17 cellular contexts compared by ENCODE assay signal in the genomic region with DNA sequence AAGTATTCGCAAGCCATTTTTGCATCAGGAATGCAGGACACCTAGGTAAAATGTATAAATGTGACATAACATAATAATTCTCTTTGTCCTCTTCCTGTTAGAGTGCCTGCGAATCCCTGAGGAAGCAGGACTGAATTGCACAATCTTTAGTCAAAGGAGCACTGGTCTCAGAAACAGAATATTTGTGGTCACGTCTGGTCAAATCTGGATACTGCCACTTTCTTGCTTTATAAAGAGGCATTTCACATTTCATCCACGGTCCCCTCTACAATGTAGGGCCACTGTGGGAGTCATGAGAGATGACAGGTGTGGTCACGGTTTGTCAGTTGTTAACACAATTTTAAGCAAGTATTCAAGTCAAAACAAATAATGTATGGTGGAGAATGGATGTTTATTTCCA.
DNase-seq lines count a peak whose midpoint lies in the region; ATAC-seq, FAIRE-seq and TF ChIP-seq lines count a peak whose summit lies in the region.
"Had no signal": no experiment of that assay in that cellular context is flagged by ENCODE, and none has a peak within 500 bp of the region (broad histone marks: within the 10 kb centered on the region; RNA-seq: fewer than 3 reads in every experiment).

No MANE protein-coding gene starts in this region.

- no peaks in the 10 kb centered on the region for H3K9me3 ChIP-seq in H1 (ENCODE audit: insufficient read depth in 2 of 2, low read depth in 1 of 2, low read length in 1 of 2)
- H3K9me3 ChIP-seq: BLaER1 treated with 17β-estradiol and CSF1 and Interleukin-3, amounts not matched to agents 10 nM and 100 nM; HAP-1 had no signal

- H2AFZ ChIP-seq in H1 (ENCODE audit: low read length), result no peak overlapping the region

- 90% methylated on average over 5 of the region's 5 CpGs; no CpG with 5 or more reads in 1 of the 2 experiments for WGBS in H1 (ENCODE audit: extremely low coverage in 1 of 2, insufficient coverage in 1 of 2, insufficient read length in 1 of 2, insufficient replicate concordance in 2 of 2, low coverage in 1 of 2, low lambda C conversion rate in 2 of 2, missing lambda C conversion rate in 1 of 2), 2 experiments

- H3K18ac ChIP-seq in H1 (ENCODE audit: extremely low read depth, low read length), result no peak overlapping the region

- H3K79me2 ChIP-seq in H1 (ENCODE audit: control insufficient read depth in 1 of 2, insufficient read depth in 2 of 2, low read length in 2 of 2), result no peaks in the 10 kb centered on the region

- no peaks in the 10 kb centered on the region for H3K27me3 ChIP-seq in H1 (replicated peaks in 1 of 4; ENCODE audit: control insufficient read depth in 3 of 4, extremely low read depth in 1 of 4, insufficient read depth in 3 of 4, low read length in 3 of 4)
- H3K27me3 ChIP-seq: BLaER1 treated with 17β-estradiol and CSF1 and Interleukin-3, amounts not matched to agents 10 nM and 100 nM had no signal

- H3K36me3 ChIP-seq in H1 (ENCODE audit: control insufficient read depth in 2 of 4, insufficient read depth in 4 of 4, low read length in 3 of 4), result no peaks in the 10 kb centered on the region
- H3K36me3 ChIP-seq: BLaER1 treated with 17β-estradiol and CSF1 and Interleukin-3, amounts not matched to agents 10 nM and 100 nM; HAP-1 had no signal

- POLR2A ChIA-PET in activated CD4-positive, alpha-beta T cell treated with anti-CD3 and anti-CD28 coated beads, Interleukin-2, amount 10 ng/mL, durations not matched to agents 7 days and 5 days (lab: Charles Lee), result no interaction called here
- POLR2A ChIA-PET in H1 (lab: Charles Lee; ENCODE audit: partially characterized antibody), result no interaction called here

- H3K14ac ChIP-seq in H1 (ENCODE audit: insufficient read length), result no peak overlapping the region

- no peak overlapping the region for H2BK20ac ChIP-seq in H1 (ENCODE audit: low read length)

- H3K23ac ChIP-seq in H1 (ENCODE audit: insufficient read length), result no peak overlapping the region

- no peak overlapping the region for H4K91ac ChIP-seq in H1 (replicated peaks; ENCODE audit: insufficient read length, low read length)

- CTCF ChIA-PET in activated CD4-positive, alpha-beta T cell treated with anti-CD3 and anti-CD28 coated beads, Interleukin-2, amount 10 ng/mL, durations not matched to agents 7 days and 5 days (lab: Charles Lee), result no interaction called here
- CTCF ChIA-PET in H1 (lab: Charles Lee; ENCODE audit: partially characterized antibody), result no interaction called here

- H4K8ac ChIP-seq in H1 (ENCODE audit: extremely low read depth, insufficient read depth, low read length), result no peak overlapping the region

- intact Hi-C loops in left cardiac atrium (cut with DNase I), result no loop called here

- peak overlapping the region; percentile 13 for H3K27ac Mint-ChIP-seq in activated CD4-positive, alpha-beta T cell treated with anti-CD3 and anti-CD28 coated beads, Interleukin-2, amount 10 ng/mL, durations not matched to agents 7 days and 5 days
- H3K27ac Mint-ChIP-seq: B cell; CD8-positive, alpha-beta T cell had no signal

- FAIRE-seq in H1 (lab: Jason Lieb, UNC) (no peak), urothelium cell line (lab: Jason Lieb, UNC) (no peak)

- H2BK5ac ChIP-seq in H1 (ENCODE audit: low read depth, low read length), result no peak overlapping the region

- peaks cover 2% of the 10 kb centered on the region for H3K4me1 Mint-ChIP-seq in activated CD4-positive, alpha-beta T cell treated with anti-CD3 and anti-CD28 coated beads, Interleukin-2, amount 10 ng/mL, durations not matched to agents 7 days and 5 days
- H3K4me1 Mint-ChIP-seq: B cell had no signal

- no peak for TF ChIP-seq CTCF in H1 (IDR thresholded peaks at IDR 0.05; ENCODE audit: control extremely low read depth in 1 of 3, insufficient read depth in 1 of 3, low read depth in 1 of 3, low read length in 3 of 3)

- TF ChIP-seq RAD21 in H1 (IDR thresholded peaks at IDR 0.05 in 1 of 2, conservative IDR thresholded peaks at IDR 0.05 in 1 of 2; ENCODE audit: low read depth in 2 of 2, low read length in 2 of 2), result no peak

- no peaks in the 10 kb centered on the region for H3K9me3 Mint-ChIP-seq in activated CD4-positive, alpha-beta T cell treated with anti-CD3 and anti-CD28 coated beads, Interleukin-2, amount 10 ng/mL, durations not matched to agents 7 days and 5 days

- no peaks in the 10 kb centered on the region for H4K20me1 ChIP-seq in H1 (replicated peaks in 1 of 2; ENCODE audit: control insufficient read depth in 1 of 2, insufficient read depth in 2 of 2, low read length in 2 of 2)
- H4K20me1 ChIP-seq: BLaER1 treated with 17β-estradiol and CSF1 and Interleukin-3, amounts not matched to agents 10 nM and 100 nM had no signal

- H2AK5ac ChIP-seq in H1 (ENCODE audit: low read depth, low read length), result no peak overlapping the region

- ATAC-seq in left cardiac atrium, result no peak
- ATAC-seq: CD8-positive, alpha-beta T cell had no signal

- H3K4me2 ChIP-seq in H1 (ENCODE audit: insufficient read depth in 1 of 2, low read depth in 2 of 2, low read length in 2 of 2), result no peak overlapping the region
- H3K4me2 ChIP-seq: BLaER1 treated with 17β-estradiol and CSF1 and Interleukin-3, amounts not matched to agents 10 nM and 100 nM had no signal

- no peak overlapping the region for H3K4me3 Mint-ChIP-seq in activated CD4-positive, alpha-beta T cell treated with anti-CD3 and anti-CD28 coated beads, Interleukin-2, amount 10 ng/mL, durations not matched to agents 7 days and 5 days
- H3K4me3 Mint-ChIP-seq: B cell; CD8-positive, alpha-beta T cell had no signal

- no peak overlapping the region for H4K5ac ChIP-seq in H1 (ENCODE audit: insufficient read length, low read depth, low read length)

- H3K4ac ChIP-seq in H1 (replicated peaks; ENCODE audit: insufficient read length, low read depth, low read length), result no peak overlapping the region

- H3K27me3 Mint-ChIP-seq in activated CD4-positive, alpha-beta T cell treated with anti-CD3 and anti-CD28 coated beads, Interleukin-2, amount 10 ng/mL, durations not matched to agents 7 days and 5 days, result no peaks in the 10 kb centered on the region
- H3K27me3 Mint-ChIP-seq: B cell had no signal

- no peak for TF ChIP-seq EP300 in H1 (IDR thresholded peaks at IDR 0.05; ENCODE audit: borderline replicate concordance in 1 of 2, low read depth in 2 of 2, low read length in 2 of 2)

- H2BK12ac ChIP-seq in H1 (ENCODE audit: low read depth, low read length), result no peak overlapping the region

- DNase-seq in activated CD4-positive, alpha-beta T cell treated with anti-CD3 and anti-CD28 coated beads, Interleukin-2, amount 10 ng/mL, durations not matched to agents 7 days and 5 days, result no peak
- no peak for DNase-seq in activated CD4-positive, alpha-beta T cell treated with anti-CD3 and anti-CD28 coated beads for 48 hours
- DNase-seq in astrocyte of the hippocampus (ENCODE audit: low read depth, low spot score) (peak; percentile 4), H1 (ENCODE audit: low read depth in 1 of 2, low spot score in 2 of 2) (no peak), urothelium cell line (ENCODE audit: low spot score) (peak; percentile 43), dedifferentiated amniotic fluid mesenchymal stem cell (ENCODE audit: extremely low spot score) (no peak), left cardiac atrium (no peak), mesenteric fat pad (ENCODE audit: low spot score) (no peak)
- DNase-seq: 8988T; Calu3; CD8-positive, alpha-beta T cell; DMS79 treated with DMSO at 0.1 percent for 48 hours; GF-D8; GOT3 had no signal

- H2BK15ac ChIP-seq in H1 (ENCODE audit: low read length), result no peak overlapping the region

- H3K56ac ChIP-seq in H1 (replicated peaks; ENCODE audit: insufficient read length, low read depth, low read length), result no peak overlapping the region

- no peaks in the 10 kb centered on the region for H3K79me1 ChIP-seq in H1 (ENCODE audit: low read depth, low read length)

- TF ChIP-seq POLR2A in H1 (IDR thresholded peaks at IDR 0.05; ENCODE audit: control extremely low read depth in 1 of 2, low read depth in 2 of 2, low read length in 2 of 2), result no peak

- H3K27ac ChIP-seq in H1 (ENCODE audit: low read depth, low read length), result no peak overlapping the region
- H3K27ac ChIP-seq: BLaER1 treated with 17β-estradiol and CSF1 and Interleukin-3, amounts not matched to agents 10 nM and 100 nM had no signal

- no peaks in the 10 kb centered on the region for H3K36me3 Mint-ChIP-seq in activated CD4-positive, alpha-beta T cell treated with anti-CD3 and anti-CD28 coated beads, Interleukin-2, amount 10 ng/mL, durations not matched to agents 7 days and 5 days (ENCODE audit: low read depth)
- H3K36me3 Mint-ChIP-seq: CD8-positive, alpha-beta T cell had no signal

- H3K23me2 ChIP-seq in H1 (ENCODE audit: low read depth, low read length), result no peaks in the 10 kb centered on the region

- H3K9ac ChIP-seq in H1 (replicated peaks in 1 of 4; ENCODE audit: extremely low read depth in 1 of 4, low read depth in 3 of 4, low read length in 3 of 4), result no peak overlapping the region
- H3K9ac ChIP-seq: BLaER1 treated with 17β-estradiol and CSF1 and Interleukin-3, amounts not matched to agents 10 nM and 100 nM had no signal

- H3K4me3 ChIP-seq in H1 (ENCODE audit: extremely low read depth in 1 of 4, insufficient read depth in 2 of 4, low read depth in 3 of 4, low read length in 4 of 4), result no peak overlapping the region
- H3K4me3 ChIP-seq: BLaER1 treated with 17β-estradiol and CSF1 and Interleukin-3, amounts not matched to agents 10 nM and 100 nM; HAP-1 had no signal

- no peaks in the 10 kb centered on the region for H3K4me1 ChIP-seq in H1 (replicated peaks in 1 of 4; ENCODE audit: control insufficient read depth in 3 of 4, insufficient read depth in 4 of 4, low read length in 3 of 4)
- H3K4me1 ChIP-seq: HAP-1 had no signal

- no peak overlapping the region for H2BK120ac ChIP-seq in H1 (replicated peaks; ENCODE audit: low read depth, low read length)

TF ChIP-seq in H1, 55 proteins besides CTCF, POLR2A, EP300 and RAD21:
- TF ChIP-seq RNF2 (IDR thresholded peaks at IDR 0.05; ENCODE audit: borderline replicate concordance, low read depth, low read length, missing control alignments, poor library complexity, severe bottlenecking) (no peak), CEBPB (IDR thresholded peaks at IDR 0.05; ENCODE audit: low read depth, low read length) (peak; percentile 22; the same call in 1 of the 2 replicates)
TF ChIP-seq in H1: peak in this region for 1.

Comparison
In these comparisons a context has a peak if more than half of its experiments do, and no peak if none do; other contexts are left out.
1. DNase-seq: peak in astrocyte of the hippocampus (single experiment) and urothelium cell line (single experiment); none in activated CD4-positive, alpha-beta T cell treated with anti-CD3 and anti-CD28 coated beads, Interleukin-2, amount 10 ng/mL, durations not matched to agents 7 days and 5 days (single experiment), activated CD4-positive, alpha-beta T cell treated with anti-CD3 and anti-CD28 coated beads for 48 hours (single experiment), H1 (0 of 2), dedifferentiated amniotic fluid mesenchymal stem cell (single experiment), left cardiac atrium (single experiment) and mesenteric fat pad (single experiment).